In the genomic region with DNA sequence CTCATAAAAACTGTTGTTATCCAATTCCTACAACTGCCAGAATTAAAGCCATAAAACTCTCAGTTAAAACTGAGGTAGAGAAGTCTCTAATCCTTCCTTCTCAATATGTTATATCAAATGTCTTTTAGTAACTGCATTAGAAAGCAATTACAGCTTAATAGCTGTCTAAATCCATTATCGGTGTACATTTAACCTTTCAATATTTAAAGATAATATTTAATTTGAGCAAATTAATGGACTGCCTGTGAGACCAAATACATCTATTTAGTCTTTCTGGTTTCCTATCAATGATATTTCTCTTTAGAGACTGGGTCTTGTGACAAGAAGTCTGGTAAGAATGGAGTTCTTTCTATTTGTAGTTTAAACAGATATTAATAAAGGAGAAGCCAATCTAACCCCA, we compare ENCODE assay signal across 31 cellular contexts.
"Had no signal": no experiment of that assay in that cellular context is flagged by ENCODE, and none has a peak within 500 bp of the region (broad histone marks: within the 10 kb centered on the region; RNA-seq: fewer than 3 reads in every experiment).

No MANE protein-coding gene starts in this region.

- DNase-seq: activated B cell treated with CpG ODN at 0.5 μM for 24 hours; activated CD4-positive, alpha-beta T cell treated with anti-CD3 and anti-CD28 coated beads for 48 hours; activated CD4-positive, alpha-beta T cell treated with anti-CD3 and anti-CD28 coated beads, Interleukin-2, amount 50 U/mL, for 1 hour; activated CD4-positive, alpha-beta T cell treated with anti-CD3 and anti-CD28 coated beads, Interleukin-2, amount 50 U/mL, for 48 hours; activated CD8-positive, alpha-beta memory T cell treated with anti-CD3 and anti-CD28 coated beads for 24 hours; activated CD8-positive, alpha-beta T cell treated with anti-CD3 and anti-CD28 coated beads for 36 hours; activated effector memory CD4-positive, alpha-beta T cell treated with Interleukin-2 at 50 U/mL for 16 hours; activated gamma-delta T cell treated with Interleukin-2 at 50 U/mL for 16 hours; activated naive CD4-positive, alpha-beta T cell treated with anti-CD3 and anti-CD28 coated beads, Interleukin-2, amount 50 U/mL, for 16 hours; activated naive CD4-positive, alpha-beta T cell treated with Interleukin-2 at 50 U/mL for 16 hours; activated T-cell treated with anti-CD3 and anti-CD28 coated beads, Interleukin-2, amount 50 U/mL, for 4 hours; amniotic stem cell; anterior cingulate cortex; caudate nucleus; cortex of kidney; dermis blood vessel endothelial cell; effector CD4-positive, alpha-beta T cell; effector memory CD8-positive, alpha-beta T cell; erythroblast; foreskin keratinocyte; gastrocnemius medialis; glutamatergic neuron; heart left ventricle; hypothalamus; T1000; WERI-Rb-1 had no signal

- ATAC-seq: activated CD4-positive, CD25-positive, alpha-beta regulatory T cell treated with anti-CD3 and anti-CD28 coated beads, Interleukin-2, amount 50 U/mL, for 24 hours; activated CD8-positive, alpha-beta T cell treated with anti-CD3 and anti-CD28 coated beads for 36 hours; activated T-cell treated with anti-CD3 and anti-CD28 coated beads, Interleukin-2, amount 50 U/mL, for 4 hours; activated T-helper 17 cell treated with anti-CD3 and anti-CD28 coated beads, Interleukin-2, amount 50 U/mL, for 72 hours; effector memory CD8-positive, alpha-beta T cell; foreskin keratinocyte; gastrocnemius medialis; heart left ventricle had no signal

- H3K4me1 ChIP-seq: foreskin keratinocyte had no signal

- H3K27ac ChIP-seq: esophagus muscularis mucosa, foreskin keratinocyte, gastrocnemius medialis, heart left ventricle, WERI-Rb-1 had no signal

- FAIRE-seq: astrocyte, colon had no signal

- H3K4me3 ChIP-seq: esophagus muscularis mucosa, gastrocnemius medialis, heart left ventricle had no signal

- H3K9me3 ChIP-seq: esophagus muscularis mucosa, gastrocnemius medialis, heart left ventricle had no signal

- H3K27me3 ChIP-seq: esophagus muscularis mucosa, foreskin keratinocyte, gastrocnemius medialis, heart left ventricle had no signal

- H3K36me3 ChIP-seq: esophagus muscularis mucosa, gastrocnemius medialis, WERI-Rb-1 had no signal
